In the genomic region with DNA sequence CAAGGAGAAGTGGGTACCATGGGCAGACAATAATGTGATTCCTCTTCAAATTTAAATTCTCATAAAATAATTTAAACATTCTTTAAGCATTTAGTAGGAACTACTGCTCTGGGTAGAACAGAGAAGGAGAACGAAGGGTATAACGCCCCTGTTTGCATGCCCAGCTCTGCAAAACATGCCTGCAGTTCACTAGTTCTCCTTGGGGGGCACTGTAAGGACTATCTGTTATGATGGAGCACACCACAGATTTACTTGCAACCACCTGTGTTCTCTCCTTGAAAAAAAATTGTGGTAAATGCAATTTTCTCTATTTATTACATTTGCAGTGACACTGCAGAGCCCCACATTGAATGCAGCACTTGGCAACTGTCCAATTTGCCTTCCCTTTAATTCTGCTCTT, we compare ENCODE assay signal across 9 cellular contexts.
DNase-seq lines count a peak whose midpoint lies in the region; ATAC-seq and TF ChIP-seq lines count a peak whose summit lies in the region.
"Had no signal": no experiment of that assay in that cellular context is flagged by ENCODE, and none has a peak within 500 bp of the region (broad histone marks: within the 10 kb centered on the region; RNA-seq: fewer than 3 reads in every experiment).

No MANE protein-coding gene starts in this region.

- H3K27ac ChIP-seq in left ventricle myocardium inferior (replicated peaks), result no peak overlapping the region
- H3K27ac ChIP-seq in thyroid gland, result no peak overlapping the region
- H3K27ac ChIP-seq in esophagus squamous epithelium, result no peak overlapping the region

- no peaks in the 10 kb centered on the region for H3K27me3 Mint-ChIP-seq in activated T-helper 17 cell treated with anti-CD3 and anti-CD28 coated beads, Interleukin-2, amount 50 U/mL, for 72 hours

- intact Hi-C loops in left ventricle myocardium inferior (cut with micrococcal nuclease), result no loop called here
- intact Hi-C loops in cardiac septum (cut with DNase I), result no loop called here
- intact Hi-C loops in thyroid gland (cut with DNase I), result no loop called here
- intact Hi-C loops in esophagus squamous epithelium (cut with DNase I), result no loop called here

- H3K4me1 ChIP-seq in left ventricle myocardium inferior (no peaks in the 10 kb centered on the region), adipocyte (ENCODE audit: control insufficient read depth, insufficient read depth, low read length) (peaks cover 4% of the 10 kb centered on the region), thyroid gland (no peaks in the 10 kb centered on the region), esophagus squamous epithelium (no peaks in the 10 kb centered on the region)

- H3K9me3 ChIP-seq in left ventricle myocardium inferior (replicated peaks) (peaks cover 12% of the 10 kb centered on the region), adipocyte (ENCODE audit: control insufficient read depth, low read length) (peaks cover 7% of the 10 kb centered on the region), thyroid gland (no peaks in the 10 kb centered on the region), esophagus squamous epithelium (no peaks in the 10 kb centered on the region)

- H3K9ac ChIP-seq in adipocyte (ENCODE audit: low read length), result no peak overlapping the region

- peaks cover 17% of the 10 kb centered on the region for H3K9me3 Mint-ChIP-seq in activated T-helper 17 cell treated with anti-CD3 and anti-CD28 coated beads, Interleukin-2, amount 50 U/mL, for 72 hours

- no peaks in the 10 kb centered on the region for H3K36me3 ChIP-seq in left ventricle myocardium inferior
- H3K36me3 ChIP-seq in adipocyte (ENCODE audit: control insufficient read depth, insufficient read depth, low read length, severe bottlenecking), result no peaks in the 10 kb centered on the region
- no peaks in the 10 kb centered on the region for H3K36me3 ChIP-seq in thyroid gland
- no peaks in the 10 kb centered on the region for H3K36me3 ChIP-seq in esophagus squamous epithelium

- H3K27me3 ChIP-seq in left ventricle myocardium inferior (ENCODE audit: low read depth) (no peaks in the 10 kb centered on the region), adipocyte (replicated peaks; ENCODE audit: control insufficient read depth, insufficient read depth, low read length) (no peaks in the 10 kb centered on the region), thyroid gland (no peaks in the 10 kb centered on the region), esophagus squamous epithelium (no peaks in the 10 kb centered on the region)

- ATAC-seq in HG02973 (IDR thresholded peaks at IDR 0.05; ENCODE audit: unreplicated experiment), result peak; percentile 90
- ATAC-seq in activated T-helper 17 cell treated with anti-CD3 and anti-CD28 coated beads, Interleukin-2, amount 50 U/mL, for 72 hours (replicated peaks), result no peak

- no peak for TF ChIP-seq POLR2A in thyroid gland (IDR thresholded peaks at IDR 0.05)
- TF ChIP-seq POLR2A in esophagus squamous epithelium (IDR thresholded peaks at IDR 0.05), result no peak

- H3K36me3 Mint-ChIP-seq in activated T-helper 17 cell treated with anti-CD3 and anti-CD28 coated beads, Interleukin-2, amount 50 U/mL, for 72 hours (ENCODE audit: low read depth), result no peaks in the 10 kb centered on the region

- H3K4me1 Mint-ChIP-seq in activated T-helper 17 cell treated with anti-CD3 and anti-CD28 coated beads, Interleukin-2, amount 50 U/mL, for 72 hours, result no peaks in the 10 kb centered on the region

- WGBS in thyroid gland, 2 donors, result 78 to 80% methylated on average over 2 of the region's 2 CpGs
- 86 to 89% methylated on average over 2 of the region's 2 CpGs for WGBS in esophagus squamous epithelium, 2 donors

- no peak overlapping the region for H3K4me3 ChIP-seq in left ventricle myocardium inferior
- no peak overlapping the region for H3K4me3 ChIP-seq in adipocyte (ENCODE audit: low read length)
- H3K4me3 ChIP-seq in thyroid gland (replicated peaks in 1 of 3), result no peak overlapping the region
- H3K4me3 ChIP-seq in esophagus squamous epithelium, result no peak overlapping the region
- H3K4me3 ChIP-seq: lung had no signal

- H3K4me3 Mint-ChIP-seq in activated T-helper 17 cell treated with anti-CD3 and anti-CD28 coated beads, Interleukin-2, amount 50 U/mL, for 72 hours, result no peak overlapping the region

- no peak overlapping the region for H3K27ac Mint-ChIP-seq in activated T-helper 17 cell treated with anti-CD3 and anti-CD28 coated beads, Interleukin-2, amount 50 U/mL, for 72 hours

- no peak for DNase-seq in left ventricle myocardium inferior
- DNase-seq in cardiac septum (ENCODE audit: low spot score), result no peak
- DNase-seq in adipocyte (ENCODE audit: low read depth), result peak; percentile 22
- peak; percentile 4 to 5 for DNase-seq in thyroid gland
- no peak for DNase-seq in activated CD8-positive, alpha-beta memory T cell treated with anti-CD3 and anti-CD28 coated beads for 24 hours
- no peak for DNase-seq in esophagus squamous epithelium (lab: John Stamatoyannopoulos, UW)

- peak; percentile 23 for TF ChIP-seq CTCF in left ventricle myocardium inferior (IDR thresholded peaks at IDR 0.05; ENCODE audit: borderline replicate concordance)
- peak in 1 of 6 experiments; percentile 37 for TF ChIP-seq CTCF in thyroid gland (IDR thresholded peaks at IDR 0.05)
- peak in 1 of 6 experiments; percentile 42 for TF ChIP-seq CTCF in esophagus squamous epithelium (IDR thresholded peaks at IDR 0.05)

Comparison
In these comparisons a context has a peak if more than half of its experiments do, and no peak if none do; other contexts are left out.
1. DNase-seq: peak in adipocyte (single experiment) and thyroid gland (2 of 2); none in left ventricle myocardium inferior (single experiment), cardiac septum (single experiment), activated CD8-positive, alpha-beta memory T cell treated with anti-CD3 and anti-CD28 coated beads for 24 hours (single experiment) and esophagus squamous epithelium (single experiment).